Comparison of ENCODE assay signal across 14 cellular contexts in genomic region chr11:117842131-117842941, GRCh38. TPM values are rescaled to one million over a fixed set of nuclear protein-coding genes. Genes with fewer than 3 reads are reported as not detected.
DNase-seq lines count a peak whose midpoint lies in the region; ATAC-seq, FAIRE-seq and TF ChIP-seq lines count a peak whose summit lies in the region.
"Had no signal": no experiment of that assay in that cellular context is flagged by ENCODE, and none has a peak within 500 bp of the region (broad histone marks: within the 10 kb centered on the region; RNA-seq: fewer than 3 reads in every experiment).

No MANE protein-coding gene starts in this region.

- H2AFZ ChIP-seq in GM12878 (ENCODE audit: control insufficient read depth, low read depth, low read length): no peak overlapping the region

- SMC1A ChIA-PET in GM12878 (lab: Charles Lee; ENCODE audit: uncharacterized antibody, unreplicated experiment): interaction anchor here (1.1 to 7.9 kb wide), 12 partner anchors 8 to 215 kb away, joined by 3 to 163 read pairs (median 8); partner anchors contain the start of gene FXYD2

- H3K4me3 ChIP-seq in GM12878 (no peak overlapping the region), stomach (no peak overlapping the region)
- H3K4me3 ChIP-seq: ovary had no signal

- in situ Hi-C loops in GM12878 (cut with MboI): loop anchor here (5.0 kb wide), 2 partner anchors 105 to 215 kb away; no protein-coding TSS in a partner anchor

- no peaks in the 10 kb centered on the region for H3K79me2 ChIP-seq in GM12878 (ENCODE audit: control insufficient read depth, insufficient read depth, low read length)

- H3K4me2 ChIP-seq in GM12878 (ENCODE audit: control insufficient read depth, insufficient read depth): no peak overlapping the region

- POLR2A ChIA-PET in GM12878 (lab: Charles Lee): interaction anchor here (0.7 to 0.9 kb wide), 2 partner anchors 104 to 211 kb away, joined by 3 to 4 read pairs; no protein-coding TSS in a partner anchor

- DNase-seq in MV-4-11 (lab: John Stamatoyannopoulos, UW) (peak; percentile 92), GM12878 (ENCODE audit: low read depth, low spot score) (no peak), left lobe of liver (ENCODE audit: low spot score) (peak; percentile 46), stomach (peak; percentile 24), NCI-H748 treated with DMSO at 0.1 percent for 48 hours (lab: John Stamatoyannopoulos, UW) (no peak), GM19240 (ENCODE audit: insufficient read length, low spot score) (no peak)
- DNase-seq: cortex of kidney; NCI-H1694; NK-92 treated with Interleukin-12 subunit alpha and Interleukin-12 subunit beta, amount 100 ng/mL, for 24 hours; stimulated activated CD4-positive, alpha-beta T cell treated with anti-CD3 and anti-CD28 coated beads, Interleukin-2, amount 100 ng/mL, for 48 hours had no signal

- H4K20me1 ChIP-seq in GM12878 (ENCODE audit: control insufficient read depth, insufficient read depth): no peaks in the 10 kb centered on the region

- H3K9ac ChIP-seq in GM12878 (ENCODE audit: control insufficient read depth, insufficient read depth, low read length): no peak overlapping the region

- H3K36me3 ChIP-seq in GM12878 (ENCODE audit: control insufficient read depth in 2 of 2, insufficient read depth in 2 of 2, low read length in 1 of 2) (no peaks in the 10 kb centered on the region), stomach (peaks cover 0 to 46% (median 12%) of the 10 kb centered on the region in 4 donors)
- H3K36me3 ChIP-seq: ovary had no signal

- FAIRE-seq in GM12878 (lab: Jason Lieb, UNC): no peak

- intact Hi-C loops in GM12878 (cut with micrococcal nuclease; ENCODE audit: unreplicated experiment): no loop called here
- intact Hi-C loops in stomach (cut with DNase I; ENCODE audit: low total_unique reads): no loop called here

- no peak for TF ChIP-seq EP300 in GM12878 (IDR thresholded peaks at IDR 0.05; ENCODE audit: borderline replicate concordance in 1 of 2, control insufficient read depth in 1 of 2, low read depth in 2 of 2, low read length in 2 of 2)
- no peak for TF ChIP-seq EP300 in stomach (IDR thresholded peaks at IDR 0.05)

- H3K9me3 ChIP-seq in GM12878 (replicated peaks; ENCODE audit: control insufficient read depth, insufficient read depth, low read length) (no peaks in the 10 kb centered on the region), stomach (no peaks in the 10 kb centered on the region)
- H3K9me3 ChIP-seq: ovary had no signal

- peaks cover 0 to 4% of the 10 kb centered on the region in 2 experiments; a peak in 1 of 4 replicates for H3K27me3 ChIP-seq in GM12878 (replicated peaks in 1 of 2; ENCODE audit: control insufficient read depth in 2 of 2, insufficient read depth in 2 of 2, low read length in 1 of 2)
- no peaks in the 10 kb centered on the region for H3K27me3 ChIP-seq in stomach
- H3K27me3 ChIP-seq: ovary had no signal

- H3K27ac ChIP-seq in GM12878 (ENCODE audit: control insufficient read depth, insufficient read depth) (no peak overlapping the region), stomach (peak overlapping the region in 1 of 5 donors; percentile 34)
- H3K27ac ChIP-seq: ovary had no signal

- TF ChIP-seq POLR2A in GM12878 (IDR thresholded peaks at IDR 0.05; ENCODE audit: low read depth, low read length) (no peak), stomach (IDR thresholded peaks at IDR 0.05) (no peak)

- ATAC-seq in GM12878 (peak; percentile 62), left lobe of liver (peak; percentile 32), GM19455 (IDR thresholded peaks at IDR 0.05; ENCODE audit: unreplicated experiment) (no peak)
- ATAC-seq: T-cell had no signal

- RAD21 ChIA-PET in GM12878 (lab: Charles Lee; ENCODE audit: unreplicated experiment): interaction anchor here (0.7 to 7.2 kb wide), 11 partner anchors 15 to 211 kb away, joined by 3 to 135 read pairs (median 10); partner anchors contain the start of genes FXYD2 and IL10RA

- WGBS in GM12878 (ENCODE audit: insufficient coverage, insufficient replicate concordance, low lambda C conversion rate, missing lambda C conversion rate): 25% methylated on average over 16 of the region's 16 CpGs
- WGBS in stomach, 5 donors: 64 to 81% (median 77%) methylated on average over 16 of the region's 16 CpGs

- no peak for TF ChIP-seq RAD21 in GM12878 (IDR thresholded peaks at IDR 0.05; ENCODE audit: insufficient read depth, low read depth, low read length)

- TF ChIP-seq CTCF in GM12878 (IDR thresholded peaks at IDR 0.05 in 2 of 3, conservative IDR thresholded peaks at IDR 0.05 in 1 of 3; ENCODE audit: control insufficient read depth in 2 of 3, extremely low read depth in 1 of 3, insufficient read depth in 1 of 3, low read depth in 3 of 3, low read length in 3 of 3) (no peak), stomach (IDR thresholded peaks at IDR 0.05) (no peak)

- CTCF ChIA-PET in GM12878 (lab: Yijun Ruan, JAX): interaction anchor here (0.5 to 5.9 kb wide), 22 partner anchors 9 to 416 kb away, joined by 3 to 238 read pairs (median 8); partner anchors contain the start of gene FXYD2

- H3K4me1 ChIP-seq in GM12878 (ENCODE audit: control insufficient read depth, insufficient read depth, low read length) (no peaks in the 10 kb centered on the region; the same call in 1 of the 2 replicates), stomach (peaks cover 0 to 23% (median 11%) of the 10 kb centered on the region in 4 donors)

- BruUV-seq in GM12878 (replicated peaks; lab: Mats Ljungman, UMichigan): no TSS peak

TF ChIP-seq in GM12878, 131 proteins besides CTCF, POLR2A, EP300 and RAD21 (continues in another document):
- TF ChIP-seq JUNB (IDR thresholded peaks at IDR 0.05) (peak; percentile 28; the same call in 1 of the 2 replicates), BHLHE40 (IDR thresholded peaks at IDR 0.05; ENCODE audit: borderline replicate concordance in 1 of 2, low read depth in 2 of 2, low read length in 1 of 2) (peak in 1 of 2 experiments; percentile 44; a peak in 1 of 4 replicates)

RNA-seq across cellular contexts. Expression of gene FXYD2, which starts 17.8 kb away (rescaled TPM):
- 0.56 and 0.64 TPM in 2 replicates for total RNA-seq in GM12878 (2013; cell fraction: nucleolus; rRNA removed)
- total RNA-seq in GM12878 (2014; rRNA removed) (3.6 and 3.8 TPM in 2 replicates), GM12878 (2014; rRNA removed; fragmentation: Illumina TruSeq; extraction: Trizol) (1.2 and 1.5 TPM in 2 replicates), GM12878 (2021) (1.8 and 2.0 TPM in 2 replicates), left lobe of liver (13.6 TPM), stomach (1 to 10 TPM in 1 of 5 donors, under 1 TPM in 1, not detected in 3; 0.45 to 7.0 TPM)
- polyA plus RNA-seq in GM12878 (2011; ENCODE audit: low read depth): 3.6 TPM
- polyA plus RNA-seq in GM12878 (2011; rRNA removed) (3.2 and 4.5 TPM in 2 replicates), GM12878 (2014; fragmentation: Illumina TruSeq; extraction: Trizol) (1.9 TPM in 1 of 2 replicates, not detected in the other), GM12878 (2014; fragmentation: Nextera tagmentation; extraction: Ambion mirVana) (1 to 10 TPM; 1.6 to 1.9 TPM), GM12878 (2014; rRNA removed) (2.0 and 2.9 TPM in 2 replicates), GM12878 (2016; fragmentation: Nextera tagmentation; extraction: Ambion mirVana) (1 to 10 TPM; 3.3 to 4.1 TPM), stomach (1 to 10 TPM; 1.0 to 7.8 (median 4.0) TPM)
- polyA plus RNA-seq in GM12878 (2011; cell fraction: cytosol; rRNA removed): 9.8 TPM in 2 replicates
- 2.4 and 8.4 TPM in 2 replicates for polyA plus RNA-seq in GM12878 (2011; cell fraction: nucleus; rRNA removed)
- polyA plus RNA-seq in GM12878 (2012): 4.5 and 6.7 TPM in 2 replicates
- polyA minus RNA-seq in GM12878 (2011; rRNA and poly(A)+ RNA removed): 2.9 and 5.7 TPM in 2 replicates
- not detected in 2 replicates for polyA minus RNA-seq in GM12878 (2011; cell fraction: cytosol; rRNA and poly(A)+ RNA removed)
- polyA minus RNA-seq in GM12878 (2011; cell fraction: nucleus; rRNA and poly(A)+ RNA removed): 1.5 and 1.9 TPM in 2 replicates
- total RNA-seq: fibroblast of villous mesenchyme had no signal

RNA-seq across cellular contexts. Expression of gene FXYD6, which starts 34.1 kb away (rescaled TPM):
- total RNA-seq in GM12878 (2013; cell fraction: nucleolus; rRNA removed): 0.27 TPM in 1 of 2 replicates, not detected in the other
- 0.11 and 0.27 TPM in 2 replicates for total RNA-seq in GM12878 (2014; rRNA removed)
- 0.09 TPM in 1 of 2 replicates, not detected in the other for total RNA-seq in GM12878 (2014; rRNA removed; fragmentation: Illumina TruSeq; extraction: Trizol)
- 0.10 and 0.93 TPM in 2 replicates for total RNA-seq in GM12878 (2021)
- not detected for polyA plus RNA-seq in GM12878 (2011; ENCODE audit: low read depth)
- polyA plus RNA-seq in GM12878 (2011; rRNA removed): 2.0 and 2.1 TPM in 2 replicates
- polyA plus RNA-seq in GM12878 (2011; cell fraction: cytosol; rRNA removed): 2.2 and 2.8 TPM in 2 replicates
- 2.2 and 3.1 TPM in 2 replicates for polyA plus RNA-seq in GM12878 (2011; cell fraction: nucleus; rRNA removed)
- polyA plus RNA-seq in GM12878 (2012): 0.42 and 0.62 TPM in 2 replicates
- 0.46 and 1.2 TPM in 2 replicates for polyA plus RNA-seq in GM12878 (2014; fragmentation: Illumina TruSeq; extraction: Trizol)
- under 1 TPM; 0.16 to 0.29 TPM for polyA plus RNA-seq in GM12878 (2014; fragmentation: Nextera tagmentation; extraction: Ambion mirVana)
- polyA plus RNA-seq in GM12878 (2014; rRNA removed): 0.42 and 0.88 TPM in 2 replicates
- not detected for polyA plus RNA-seq in GM12878 (2016; fragmentation: Nextera tagmentation; extraction: Ambion mirVana)
- 1.5 and 4.3 TPM in 2 replicates for polyA minus RNA-seq in GM12878 (2011; rRNA and poly(A)+ RNA removed)
- not detected in 2 replicates for polyA minus RNA-seq in GM12878 (2011; cell fraction: cytosol; rRNA and poly(A)+ RNA removed)
- polyA minus RNA-seq in GM12878 (2011; cell fraction: nucleus; rRNA and poly(A)+ RNA removed): 0.96 and 1.9 TPM in 2 replicates
- 10.4 TPM for total RNA-seq in left lobe of liver
- 100 to 1,000 TPM in 1 of 5 donors, 10 to 100 TPM in 4; 12.7 to 187 (median 47.0) TPM for total RNA-seq in stomach
- 10 to 100 TPM; 22.5 to 39.4 (median 25.6) TPM for polyA plus RNA-seq in stomach
- total RNA-seq: fibroblast of villous mesenchyme had no signal

RNA-seq across cellular contexts. Expression of gene DSCAML1, which starts 45.3 kb away (rescaled TPM):
- 0.48 and 1.6 TPM in 2 replicates for total RNA-seq in GM12878 (2013; cell fraction: nucleolus; rRNA removed)
- total RNA-seq in GM12878 (2014; rRNA removed) (0.06 and 0.11 TPM in 2 replicates), GM12878 (2014; rRNA removed; fragmentation: Illumina TruSeq; extraction: Trizol) (0.05 and 0.09 TPM in 2 replicates), GM12878 (2021) (0.13 TPM in 2 replicates), left lobe of liver (1.4 TPM), stomach (1 to 10 TPM in 2 of 5 donors, under 1 TPM in 3; 0.14 to 2.9 (median 0.45) TPM)
- polyA plus RNA-seq in GM12878 (2011; ENCODE audit: low read depth): 0.03 TPM
- polyA plus RNA-seq in GM12878 (2011; rRNA removed) (0.18 and 0.20 TPM in 2 replicates), GM12878 (2014; fragmentation: Illumina TruSeq; extraction: Trizol) (0.06 and 0.11 TPM in 2 replicates), GM12878 (2014; fragmentation: Nextera tagmentation; extraction: Ambion mirVana) (under 1 TPM in 1 of 2 experiments, not detected in 1; 0.03 TPM), GM12878 (2014; rRNA removed) (0.06 and 0.10 TPM in 2 replicates), GM12878 (2016; fragmentation: Nextera tagmentation; extraction: Ambion mirVana) (under 1 TPM; 0.03 TPM), stomach (under 1 TPM; 0.08 to 0.75 (median 0.46) TPM)
- 0.39 and 0.47 TPM in 2 replicates for polyA plus RNA-seq in GM12878 (2011; cell fraction: cytosol; rRNA removed)
- 1.5 TPM in 2 replicates for polyA plus RNA-seq in GM12878 (2011; cell fraction: nucleus; rRNA removed)
- polyA plus RNA-seq in GM12878 (2012): 0.15 and 0.39 TPM in 2 replicates
- 0.26 and 0.80 TPM in 2 replicates for polyA minus RNA-seq in GM12878 (2011; rRNA and poly(A)+ RNA removed)
- polyA minus RNA-seq in GM12878 (2011; cell fraction: cytosol; rRNA and poly(A)+ RNA removed): 0.27 TPM in 1 of 2 replicates, not detected in the other
- polyA minus RNA-seq in GM12878 (2011; cell fraction: nucleus; rRNA and poly(A)+ RNA removed): 2.3 and 3.7 TPM in 2 replicates
- total RNA-seq: fibroblast of villous mesenchyme had no signal

Comparison
In these comparisons a context has a peak if more than half of its experiments do, and no peak if none do; other contexts are left out.
1. DNase-seq: peak in MV-4-11 (single experiment), left lobe of liver (single experiment) and stomach (single experiment); none in GM12878 (single experiment), NCI-H748 treated with DMSO at 0.1 percent for 48 hours (single experiment) and GM19240 (single experiment).